Comparison of ENCODE assay signal across 20 cellular contexts in genomic region chr3:187536185-187536584, GRCh38.
A peak's percentile ranks its signal among the peaks of the same experiment; 100 is the strongest.
DNase-seq lines count a peak whose midpoint lies in the region; ATAC-seq, FAIRE-seq and TF ChIP-seq lines count a peak whose summit lies in the region.
"Had no signal": no experiment of that assay in that cellular context is flagged by ENCODE, and none has a peak within 500 bp of the region (broad histone marks: within the 10 kb centered on the region; RNA-seq: fewer than 3 reads in every experiment).

No MANE protein-coding gene starts in this region.

- POLR2A ChIA-PET in HepG2 (lab: Yijun Ruan, JAX) = no interaction called here

- CTCF ChIA-PET in HepG2 (lab: Yijun Ruan, JAX; ENCODE audit: low intra/inter-chr PET ratio, low total read pairs) = no interaction called here

- H2AFZ ChIP-seq in HepG2 (ENCODE audit: low read length) = no peak overlapping the region

- H3K36me3 ChIP-seq in HepG2 (replicated peaks in 1 of 2; ENCODE audit: control insufficient read depth in 1 of 2, insufficient read depth in 2 of 2, low read length in 2 of 2) (no peaks in the 10 kb centered on the region), right lobe of liver (no peaks in the 10 kb centered on the region), esophagus muscularis mucosa (no peaks in the 10 kb centered on the region), spleen (no peaks in the 10 kb centered on the region)
- no peaks in the 10 kb centered on the region for H3K36me3 ChIP-seq in BLaER1 treated with 17β-estradiol and CSF1 and Interleukin-3, amounts not matched to agents 10 nM and 100 nM

- no peaks in the 10 kb centered on the region for H4K20me1 ChIP-seq in HepG2 (ENCODE audit: insufficient read depth, low read length)
- no peaks in the 10 kb centered on the region for H4K20me1 ChIP-seq in BLaER1 treated with 17β-estradiol and CSF1 and Interleukin-3, amounts not matched to agents 10 nM and 100 nM

- H3K4me1 ChIP-seq in HepG2 (ENCODE audit: insufficient read depth, low read length) (no peaks in the 10 kb centered on the region), right lobe of liver (no peaks in the 10 kb centered on the region), esophagus muscularis mucosa (no peaks in the 10 kb centered on the region), spleen (no peaks in the 10 kb centered on the region)
- H3K4me1 ChIP-seq in BLaER1 treated with 17β-estradiol and CSF1 and Interleukin-3, amounts not matched to agents 10 nM and 100 nM = peaks cover 0 to 9% (median 4%) of the 10 kb centered on the region in 10 experiments; a peak in 8 of 20 replicates
- H3K4me1 ChIP-seq: Caco-2 had no signal

- DNase-seq in HepG2 (ENCODE audit: low spot score) = no peak
- DNase-seq in right lobe of liver = no peak
- DNase-seq in esophagus muscularis mucosa (ENCODE audit: extremely low spot score) = peak; percentile 4
- DNase-seq in spleen = no peak
- no peak for DNase-seq in ACHN
- DNase-seq: 8988T; AML-193; Caco-2; Calu3; CD4-positive, alpha-beta T cell; CD8-positive, alpha-beta T cell; DMS79 treated with DMSO at 0.1 percent for 48 hours; GF-D8 had no signal

- TF ChIP-seq EP300 in HepG2 (IDR thresholded peaks at IDR 0.05; ENCODE audit: low read depth in 2 of 2, low read length in 2 of 2) = no peak
- TF ChIP-seq EP300 in HepG2 (CRISPR knock-in tag; IDR thresholded peaks at IDR 0.05; ENCODE audit: borderline replicate concordance) = no peak
- TF ChIP-seq EP300 in esophagus muscularis mucosa (IDR thresholded peaks at IDR 0.05) = no peak

- no peak for ATAC-seq in HepG2
- ATAC-seq in right lobe of liver = no peak
- ATAC-seq: CD8-positive, alpha-beta T cell had no signal

- TF ChIP-seq CTCF in HepG2 (CRISPR knock-in tag; IDR thresholded peaks at IDR 0.05) (no peak), right lobe of liver (IDR thresholded peaks at IDR 0.05) (no peak), esophagus muscularis mucosa (IDR thresholded peaks at IDR 0.05) (no peak), spleen (IDR thresholded peaks at IDR 0.05 in 8 of 11, conservative IDR thresholded peaks at IDR 0.05 in 3 of 11) (no peak)

- H3K27ac ChIP-seq in HepG2 (ENCODE audit: extremely low read length, insufficient read depth, low read length) (no peak overlapping the region), right lobe of liver (no peak overlapping the region), esophagus muscularis mucosa (replicated peaks in 1 of 4) (no peak overlapping the region), spleen (no peak overlapping the region)
- no peak overlapping the region for H3K27ac ChIP-seq in BLaER1 treated with 17β-estradiol and CSF1 and Interleukin-3, amounts not matched to agents 10 nM and 100 nM
- H3K27ac ChIP-seq: C4-2B had no signal

- no peak overlapping the region for H3K9ac ChIP-seq in HepG2 (ENCODE audit: insufficient read depth, low read depth, low read length)
- no peak overlapping the region for H3K9ac ChIP-seq in BLaER1 treated with 17β-estradiol and CSF1 and Interleukin-3, amounts not matched to agents 10 nM and 100 nM

- no peak for TF ChIP-seq POLR2A in HepG2 (IDR thresholded peaks at IDR 0.05; ENCODE audit: insufficient read depth in 1 of 2, low read depth in 2 of 2, low read length in 2 of 2)
- TF ChIP-seq POLR2A in right lobe of liver (IDR thresholded peaks at IDR 0.05) = no peak
- TF ChIP-seq POLR2A in esophagus muscularis mucosa (IDR thresholded peaks at IDR 0.05; ENCODE audit: low read depth) = no peak
- TF ChIP-seq POLR2A in spleen (IDR thresholded peaks at IDR 0.05) = no peak

- in situ Hi-C loops in HepG2 (cut with HindIII; ENCODE audit: extremely low pct_ligation_motif_present, low pct_unique_long_range_greater_than_20kb) = no loop called here
- in situ Hi-C loops in ACHN (cut with HindIII; ENCODE audit: low pct_ligation_motif_present, low pct_unique_long_range_greater_than_20kb, low sequenced_read_pairs) = no loop called here

- BruUV-seq in HepG2 (replicated peaks; lab: Mats Ljungman, UMichigan) = no TSS peak

- H3K79me2 ChIP-seq in HepG2 (ENCODE audit: insufficient read depth, low read length) = no peaks in the 10 kb centered on the region

- 46% methylated on average over 6 of the region's 6 CpGs for WGBS in HepG2 (ENCODE audit: low lambda C conversion rate)
- WGBS in right lobe of liver (ENCODE audit: insufficient coverage, low coverage, low lambda C conversion rate, missing lambda C conversion rate) = 57% methylated on average over 6 of the region's 6 CpGs
- 87% methylated on average over 6 of the region's 6 CpGs for WGBS in esophagus muscularis mucosa
- WGBS in spleen, 5 donors = 83 to 92% (median 87%) methylated on average over 6 of the region's 6 CpGs

- intact Hi-C loops in HepG2 (cut with micrococcal nuclease; ENCODE audit: unreplicated experiment) (no loop called here), right lobe of liver (cut with DNase I) (no loop called here), esophagus muscularis mucosa (cut with DNase I) (no loop called here), spleen (cut with DNase I; ENCODE audit: low total_unique reads) (no loop called here)

- H3K4me3 ChIP-seq in HepG2 (replicated peaks in 1 of 3; ENCODE audit: insufficient read depth in 1 of 3, low read depth in 2 of 3, low read length in 3 of 3) (no peak overlapping the region), right lobe of liver (no peak overlapping the region), esophagus muscularis mucosa (no peak overlapping the region), spleen (no peak overlapping the region)
- no peak overlapping the region for H3K4me3 ChIP-seq in BLaER1 treated with 17β-estradiol and CSF1 and Interleukin-3, amounts not matched to agents 10 nM and 100 nM

- no peak for FAIRE-seq in HepG2 (lab: Jason Lieb, UNC)
- FAIRE-seq: A204.1, D721Med, G401.6, GM12891, GM19239 had no signal

- H3K9me3 ChIP-seq in HepG2 (ENCODE audit: low read length) (no peaks in the 10 kb centered on the region), right lobe of liver (no peaks in the 10 kb centered on the region), esophagus muscularis mucosa (peaks cover 0 to 8% (median 0%) of the 10 kb centered on the region in 4 donors), spleen (peaks cover 0 to 6% (median 0%) of the 10 kb centered on the region in 8 donors)
- peaks cover 0 to 13% (median 0%) of the 10 kb centered on the region in 11 experiments; a peak in 6 of 22 replicates for H3K9me3 ChIP-seq in BLaER1 treated with 17β-estradiol and CSF1 and Interleukin-3, amounts not matched to agents 10 nM and 100 nM (replicated peaks in 1 of 11)
- H3K9me3 ChIP-seq: Caco-2 had no signal

- TF ChIP-seq RAD21 in HepG2 (CRISPR knock-in tag; IDR thresholded peaks at IDR 0.05) = no peak

- no peak overlapping the region for H3K4me2 ChIP-seq in HepG2 (ENCODE audit: low read depth, low read length)
- peak overlapping the region in 6 of 11 experiments; percentile 2 to 44 (median 34); a peak in 9 of 22 replicates for H3K4me2 ChIP-seq in BLaER1 treated with 17β-estradiol and CSF1 and Interleukin-3, amounts not matched to agents 10 nM and 100 nM

- H3K27me3 ChIP-seq in HepG2 (ENCODE audit: control insufficient read depth in 1 of 2, insufficient read depth in 2 of 2, low read length in 2 of 2) = peaks cover 0 to 5% of the 10 kb centered on the region in 2 experiments; a peak in 2 of 5 replicates
- no peaks in the 10 kb centered on the region for H3K27me3 ChIP-seq in right lobe of liver
- no peaks in the 10 kb centered on the region for H3K27me3 ChIP-seq in BLaER1 treated with 17β-estradiol and CSF1 and Interleukin-3, amounts not matched to agents 10 nM and 100 nM
- peaks cover 0 to 3% (median 0%) of the 10 kb centered on the region in 4 donors for H3K27me3 ChIP-seq in esophagus muscularis mucosa
- peaks cover 0 to 10% (median 0%) of the 10 kb centered on the region in 7 donors for H3K27me3 ChIP-seq in spleen (replicated peaks in 1 of 7)

TF ChIP-seq in HepG2, 621 proteins besides CTCF, POLR2A, EP300 and RAD21 (continues in another document):
- TF ChIP-seq PLSCR1 (CRISPR knock-in tag; IDR thresholded peaks at IDR 0.05; ENCODE audit: borderline replicate concordance) (no peak), ZNF362 (CRISPR knock-in tag; IDR thresholded peaks at IDR 0.05; ENCODE audit: borderline replicate concordance) (no peak), NFE2L1 (CRISPR knock-in tag; IDR thresholded peaks at IDR 0.05; ENCODE audit: borderline replicate concordance) (no peak), MIER2 (CRISPR knock-in tag; IDR thresholded peaks at IDR 0.05) (no peak), ATF7 (IDR thresholded peaks at IDR 0.05) (peak; percentile 92), ATF7 (CRISPR knock-in tag; IDR thresholded peaks at IDR 0.05) (no peak), RORA (CRISPR knock-in tag; IDR thresholded peaks at IDR 0.05) (no peak), ZKSCAN1 (IDR thresholded peaks at IDR 0.05; ENCODE audit: low read length) (no peak), CREB1 (IDR thresholded peaks at IDR 0.05) (peak; percentile 94), CREB1 (CRISPR knock-in tag; IDR thresholded peaks at IDR 0.05) (no peak), CENPBD1 (CRISPR knock-in tag; IDR thresholded peaks at IDR 0.05; ENCODE audit: borderline replicate concordance, low read depth) (no peak), MEIS2 (CRISPR knock-in tag; IDR thresholded peaks at IDR 0.05) (no peak)
